Comparison of ENCODE assay signal across 8 cellular contexts in the genomic region with DNA sequence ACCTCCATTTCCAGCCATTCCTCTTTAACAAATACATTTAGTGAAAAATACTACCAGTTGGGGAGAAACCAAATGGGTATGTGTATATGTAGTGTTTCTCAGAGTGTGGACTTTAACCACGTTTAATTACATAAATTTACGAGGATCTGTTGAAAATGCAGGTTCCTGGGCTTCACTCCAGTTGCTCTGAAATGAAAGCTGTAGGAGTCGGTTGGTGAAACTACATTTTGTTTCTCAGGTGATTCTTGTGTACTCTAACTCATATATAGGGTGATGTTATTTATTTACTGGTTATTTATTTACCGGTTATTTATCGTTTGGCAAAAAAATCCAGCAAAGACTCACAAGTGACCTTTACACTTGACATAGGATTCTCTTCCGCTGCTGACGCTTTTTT. TPM values are rescaled to one million over a fixed set of nuclear protein-coding genes. Genes with fewer than 3 reads are reported as not detected.
DNase-seq lines count a peak whose midpoint lies in the region; ATAC-seq and TF ChIP-seq lines count a peak whose summit lies in the region.

No MANE protein-coding gene starts in this region.

- no peak for TF ChIP-seq CTCF in brain microvascular endothelial cell (IDR thresholded peaks at IDR 0.05; ENCODE audit: low read depth, low read length, missing control alignments)
- TF ChIP-seq CTCF in nephron progenitor cell (IDR thresholded peaks at IDR 0.05): no peak

- peak overlapping the region; percentile 100 for H3K4me3 Mint-ChIP-seq in nephron progenitor cell

- H3K27ac Mint-ChIP-seq in nephron progenitor cell: no peak overlapping the region

- no peaks in the 10 kb centered on the region for H3K27me3 Mint-ChIP-seq in nephron progenitor cell (ENCODE audit: low read depth, poor library complexity)

- H3K36me3 Mint-ChIP-seq in nephron progenitor cell (ENCODE audit: low read depth): peaks cover 9% of the 10 kb centered on the region

- ATAC-seq in GM18868 (IDR thresholded peaks at IDR 0.05; ENCODE audit: unreplicated experiment) (peak; percentile 2), HG03280 (IDR thresholded peaks at IDR 0.05; ENCODE audit: unreplicated experiment) (peak; percentile 8), GM21447 (IDR thresholded peaks at IDR 0.05; ENCODE audit: unreplicated experiment) (no peak)

- H3K27me3 ChIP-seq in brain microvascular endothelial cell (replicated peaks): no peaks in the 10 kb centered on the region

- in situ Hi-C loops in brain microvascular endothelial cell (cut with HindIII; ENCODE audit: low pct_ligation_motif_present, low sequenced_read_pairs): no loop called here

- H3K4me1 Mint-ChIP-seq in nephron progenitor cell: peaks cover 29% of the 10 kb centered on the region

- H3K27ac ChIP-seq in brain microvascular endothelial cell: no peak overlapping the region

- DNase-seq in brain microvascular endothelial cell: no peak
- DNase-seq in nephron progenitor cell: no peak
- no peak for DNase-seq in HCEC 1CT
- DNase-seq in stimulated activated naive CD4-positive, alpha-beta T cell treated with Interleukin-2 at 50 U/mL for 16 hours (lab: John Stamatoyannopoulos, UW): no peak
- DNase-seq in HT-29 (ENCODE audit: low spot score): no peak

- peaks cover 12% of the 10 kb centered on the region for H3K36me3 ChIP-seq in brain microvascular endothelial cell (replicated peaks)

- peak overlapping the region; percentile 77 for H3K4me3 ChIP-seq in brain microvascular endothelial cell (ENCODE audit: low read depth, low read length)

- no peaks in the 10 kb centered on the region for H3K9me3 Mint-ChIP-seq in nephron progenitor cell

RNA-seq across cellular contexts. Expression of a gene that starts 0.4 kb away (rescaled TPM):
- total RNA-seq in HT-29 (2014; rRNA removed; shearing (Covaris generic)): 52.2 and 55.8 TPM in 2 replicates
